ENCODE assay signal across 19 cellular contexts in genomic region chr1:17833661-17834501, GRCh38.
DNase-seq lines count a peak whose midpoint lies in the region; ATAC-seq and TF ChIP-seq lines count a peak whose summit lies in the region.
"Had no signal": no experiment of that assay in that cellular context is flagged by ENCODE, and none has a peak within 500 bp of the region (broad histone marks: within the 10 kb centered on the region; RNA-seq: fewer than 3 reads in every experiment).

No MANE protein-coding gene starts in this region.

- H3K23ac ChIP-seq in H9 (ENCODE audit: insufficient read length, low read depth, low read length) = no peak overlapping the region

- H4K91ac ChIP-seq in H9 (ENCODE audit: insufficient read length, low read depth, low read length) = no peak overlapping the region

- H3K4ac ChIP-seq in H9 (ENCODE audit: low read depth, low read length) = no peak overlapping the region

- no peak for ATAC-seq in HG02763 (IDR thresholded peaks at IDR 0.05; ENCODE audit: unreplicated experiment)

- no peak overlapping the region for H2AFZ ChIP-seq in H9 (ENCODE audit: low read length)

- H3K36me3 ChIP-seq in WERI-Rb-1 = no peaks in the 10 kb centered on the region

- H3K56ac ChIP-seq in H9 (ENCODE audit: insufficient read length, low read depth, low read length) = no peak overlapping the region

- H3K14ac ChIP-seq in H9 (ENCODE audit: insufficient read depth, low read length) = no peak overlapping the region

- H3K9me3 ChIP-seq in H9 (ENCODE audit: control insufficient read depth, low read depth, low read length) = no peaks in the 10 kb centered on the region
- H3K9me3 ChIP-seq in WERI-Rb-1 (ENCODE audit: severe bottlenecking) = no peaks in the 10 kb centered on the region

- no peak overlapping the region for H4K8ac ChIP-seq in H9 (replicated peaks; ENCODE audit: insufficient read length, low read depth, low read length)

- H2BK120ac ChIP-seq in H9 (ENCODE audit: low read depth, low read length, poor library complexity, severe bottlenecking) = no peak overlapping the region

- intact Hi-C loops in posterior vena cava (cut with DNase I) = no loop called here

- H3K9ac ChIP-seq in H9 (ENCODE audit: extremely low read depth, insufficient read length, low read length) = no peak overlapping the region

- no peaks in the 10 kb centered on the region for H3K9me3 Mint-ChIP-seq in H9
- H3K9me3 Mint-ChIP-seq: CD14-positive monocyte had no signal

- H3K27me3 ChIP-seq in H9 (ENCODE audit: insufficient read depth, low read length) (no peaks in the 10 kb centered on the region; the same call in 1 of the 2 replicates), WERI-Rb-1 (ENCODE audit: insufficient read depth, low read depth, severe bottlenecking) (no peaks in the 10 kb centered on the region)

- H3K79me2 ChIP-seq in H9 (ENCODE audit: insufficient read depth, low read length) = no peaks in the 10 kb centered on the region

- no peaks in the 10 kb centered on the region for H3K23me2 ChIP-seq in H9 (ENCODE audit: insufficient read length, low read depth, low read length, poor library complexity, severe bottlenecking)

- TF ChIP-seq CTCF in H9 (conservative IDR thresholded peaks at IDR 0.05) (no peak), WERI-Rb-1 (IDR thresholded peaks at IDR 0.05; ENCODE audit: low read depth, low read length) (no peak)

- no peak overlapping the region for H2BK15ac ChIP-seq in H9 (ENCODE audit: low read depth, low read length)

- H3K4me2 ChIP-seq in H9 (ENCODE audit: insufficient read depth, insufficient read length, low read length) = no peak overlapping the region

- DNase-seq in DMS79 treated with DMSO at 0.1 percent for 48 hours (lab: John Stamatoyannopoulos, UW) = peak; percentile 62
- DNase-seq in DMS79 (lab: John Stamatoyannopoulos, UW) = no peak
- DNase-seq in H9 = peak; percentile 8
- DNase-seq in WERI-Rb-1 = peak; percentile 58
- DNase-seq in posterior vena cava (ENCODE audit: low spot score) = peak; percentile 64
- no peak for DNase-seq in NCI-H446 treated with DMSO at 0.1 percent for 48 hours (lab: John Stamatoyannopoulos, UW)
- DNase-seq in ureter (ENCODE audit: low spot score) = no peak
- DNase-seq: AML-193, DND-41, IMR-90, NCI-H146, OCI-M1, Right ventricle myocardium superior, T-helper 1 cell had no signal

- H3K4me1 ChIP-seq in H9 (ENCODE audit: insufficient read depth, low read length) = no peaks in the 10 kb centered on the region

- no peak overlapping the region for H3K27ac ChIP-seq in H9 (ENCODE audit: insufficient read length, low read depth, low read length)
- H3K27ac ChIP-seq in WERI-Rb-1 = 0 out of 2 replicates have a peak overlapping the region, but pooled peaks have one; percentile 2
- H3K27ac ChIP-seq: 22Rv1, HL-60, SK-N-MC had no signal

- H2AK5ac ChIP-seq in H9 (ENCODE audit: insufficient read length, low read length) = no peak overlapping the region

- H3K4me3 Mint-ChIP-seq in H9 = no peak overlapping the region; a peak in 1 of 5 replicates
- H3K4me3 Mint-ChIP-seq: CD14-positive monocyte had no signal

- no peaks in the 10 kb centered on the region for H3K79me1 ChIP-seq in H9 (ENCODE audit: insufficient read depth, low read depth, low read length, poor library complexity, severe bottlenecking)

- no peaks in the 10 kb centered on the region for H3K36me3 Mint-ChIP-seq in H9 (ENCODE audit: insufficient read depth in 1 of 3, low read depth in 3 of 3)
- H3K36me3 Mint-ChIP-seq: CD14-positive monocyte had no signal

- no peak overlapping the region for H3K4me3 ChIP-seq in WERI-Rb-1 (ENCODE audit: low read depth, low read length)
- H3K4me3 ChIP-seq: SK-N-MC had no signal

- no CpG with 5 or more reads among the region's 15 CpGs for WGBS in H9 (ENCODE audit: extremely low coverage, insufficient read length, low lambda C conversion rate)

- peaks cover 2% of the 10 kb centered on the region for H4K20me1 ChIP-seq in H9 (ENCODE audit: control insufficient read depth, insufficient read depth, insufficient read length)

- no peak overlapping the region for H3K18ac ChIP-seq in H9 (ENCODE audit: insufficient read length, low read depth, low read length)

- H3K27me3 Mint-ChIP-seq in H9 (ENCODE audit: low read depth) = peaks cover 18% of the 10 kb centered on the region

- no peak overlapping the region for H3T11ph ChIP-seq in H9 (ENCODE audit: low read length)

- H2BK20ac ChIP-seq in H9 (ENCODE audit: low read depth, low read length, poor library complexity, severe bottlenecking) = no peak overlapping the region

- no peak overlapping the region for H2BK12ac ChIP-seq in H9 (ENCODE audit: insufficient read length, low read depth, low read length)

- H3K4me1 Mint-ChIP-seq in H9 = peaks cover 0 to 3% of the 10 kb centered on the region in 2 experiments; a peak in 2 of 4 replicates
- H3K4me1 Mint-ChIP-seq: CD14-positive monocyte had no signal

- H2BK5ac ChIP-seq in H9 (ENCODE audit: insufficient read length, low read length) = no peak overlapping the region

- no peak overlapping the region for H4K5ac ChIP-seq in H9 (ENCODE audit: insufficient read length, low read depth, low read length)

- H3K27ac Mint-ChIP-seq in H9 = peak overlapping the region in 1 of 3 experiments; percentile 35; a peak in 1 of 7 replicates

Comparison
In these comparisons a context has a peak if more than half of its experiments do, and no peak if none do; other contexts are left out.
1. DNase-seq: peak in DMS79 treated with DMSO at 0.1 percent for 48 hours (single experiment), H9 (single experiment), WERI-Rb-1 (single experiment) and posterior vena cava (single experiment); none in DMS79 (single experiment), NCI-H446 treated with DMSO at 0.1 percent for 48 hours (single experiment) and ureter (single experiment).